Comparison of ENCODE assay signal across 8 cellular contexts in genomic region chrX:131987252-131987651, GRCh38. TPM values are rescaled to one million over a fixed set of nuclear protein-coding genes. Genes with fewer than 3 reads are reported as not detected.
DNase-seq lines count a peak whose midpoint lies in the region; ATAC-seq and TF ChIP-seq lines count a peak whose summit lies in the region.

No MANE protein-coding gene starts in this region.

- H3K36me3 Mint-ChIP-seq in memory B cell, result peaks cover 4% of the 10 kb centered on the region
- H3K36me3 Mint-ChIP-seq in endodermal cell (ENCODE audit: low read depth), result no peaks in the 10 kb centered on the region

- peak overlapping the region; percentile 97 for H3K27ac Mint-ChIP-seq in memory B cell
- H3K27ac Mint-ChIP-seq in endodermal cell, result no peak overlapping the region

- H3K9me3 Mint-ChIP-seq in memory B cell, result peaks cover 4% of the 10 kb centered on the region
- no peaks in the 10 kb centered on the region for H3K9me3 Mint-ChIP-seq in endodermal cell

- WGBS in endodermal cell (ENCODE audit: insufficient coverage in 1 of 2, insufficient read length in 1 of 2), 2 experiments, result 58% methylated on average over 3 of the region's 5 CpGs; no CpG with 5 or more reads in 1 of the 2 experiments

- no peaks in the 10 kb centered on the region for H3K9me3 ChIP-seq in endodermal cell (ENCODE audit: control insufficient read depth, low read length)

- H3K9ac ChIP-seq in endodermal cell (ENCODE audit: extremely low read depth, low read length, poor library complexity, severe bottlenecking), result no peak overlapping the region

- ATAC-seq in GM18868 (IDR thresholded peaks at IDR 0.05; ENCODE audit: unreplicated experiment) (peak; percentile 99), HG02759 (IDR thresholded peaks at IDR 0.05; ENCODE audit: unreplicated experiment) (peak; percentile 97), memory B cell (ENCODE audit: low read depth) (peak; percentile 96)

- H3K36me3 ChIP-seq in endodermal cell (ENCODE audit: control insufficient read depth, insufficient read depth, low read length), result no peaks in the 10 kb centered on the region

- TF ChIP-seq CTCF in endodermal cell (conservative IDR thresholded peaks at IDR 0.05), result no peak

- H3K4me3 ChIP-seq in endodermal cell (ENCODE audit: low read length), result no peak overlapping the region

- no peaks in the 10 kb centered on the region for H3K27me3 ChIP-seq in endodermal cell (ENCODE audit: control insufficient read depth, insufficient read depth, low read length, poor library complexity, severe bottlenecking)

- DNase-seq in NOMO-1 treated with DMSO at 0.1 percent for 48 hours (lab: John Stamatoyannopoulos, UW; ENCODE audit: unreplicated experiment), result peak; percentile 95
- DNase-seq in memory B cell (ENCODE audit: low spot score in 2 of 2), result peak in 1 of 2 donors; percentile 22
- no peak for DNase-seq in middle frontal gyrus (ENCODE audit: extremely low spot score, low spot score)
- DNase-seq in endodermal cell, result no peak
- DNase-seq in activated effector memory CD4-positive, alpha-beta T cell treated with Interleukin-2 at 50 U/mL for 16 hours, result no peak
- DNase-seq in DMS153 (lab: John Stamatoyannopoulos, UW), result no peak

- no peak overlapping the region for H3K27ac ChIP-seq in endodermal cell (ENCODE audit: low read depth, low read length)

- H3K4me1 Mint-ChIP-seq in memory B cell (peaks cover 18% of the 10 kb centered on the region), endodermal cell (peaks cover 35% of the 10 kb centered on the region)

- peaks cover 4% of the 10 kb centered on the region for H3K4me1 ChIP-seq in endodermal cell (ENCODE audit: control insufficient read depth, insufficient read depth, low read length)

- H3K27me3 Mint-ChIP-seq in memory B cell (no peaks in the 10 kb centered on the region), endodermal cell (ENCODE audit: insufficient read depth) (peaks cover 16% of the 10 kb centered on the region)

- peak overlapping the region; percentile 65 for H3K4me3 Mint-ChIP-seq in memory B cell
- H3K4me3 Mint-ChIP-seq in endodermal cell, result no peak overlapping the region

RNA-seq across cellular contexts. Expression of gene STK26, which starts 35.9 kb away (rescaled TPM):
- 100 to 1,000 TPM; 105 to 140 TPM for total RNA-seq in endodermal cell
- polyA plus RNA-seq in endodermal cell (2013, experiment 1 of 2), result 81.7 TPM
- 82.0 TPM for polyA plus RNA-seq in endodermal cell (2013, experiment 2 of 2)
